Comparison of ENCODE assay signal across 1 cellular context in the genomic region with DNA sequence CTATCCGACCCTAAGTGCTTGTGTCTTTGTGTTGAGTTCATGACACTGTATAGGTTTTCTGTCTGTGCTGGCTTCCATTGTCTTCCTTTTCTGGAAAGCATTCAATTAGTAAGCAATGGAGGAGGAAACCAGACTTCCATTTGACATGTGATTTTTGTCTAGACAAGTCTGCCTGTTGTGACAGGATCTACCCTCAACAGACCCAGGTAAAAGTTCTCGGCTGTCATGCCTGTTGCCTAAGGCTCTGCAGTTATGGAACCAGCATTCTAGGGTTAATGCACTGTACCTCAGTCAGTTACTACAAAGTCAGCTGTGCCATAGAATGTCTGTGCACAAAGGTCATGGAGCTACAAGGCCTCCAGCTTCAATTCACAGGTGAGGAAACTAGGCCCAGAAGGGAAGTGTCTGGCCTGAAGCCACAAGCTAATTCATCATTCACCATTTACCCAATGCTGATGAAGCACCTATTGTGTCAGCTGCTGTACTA.
TF ChIP-seq lines count a peak whose summit lies in the region.

No MANE protein-coding gene starts in this region.

TF ChIP-seq in WTC11, 78 proteins besides CTCF, POLR2A, EP300 and RAD21 (continued from another document):
- TF ChIP-seq, protein P1, sequence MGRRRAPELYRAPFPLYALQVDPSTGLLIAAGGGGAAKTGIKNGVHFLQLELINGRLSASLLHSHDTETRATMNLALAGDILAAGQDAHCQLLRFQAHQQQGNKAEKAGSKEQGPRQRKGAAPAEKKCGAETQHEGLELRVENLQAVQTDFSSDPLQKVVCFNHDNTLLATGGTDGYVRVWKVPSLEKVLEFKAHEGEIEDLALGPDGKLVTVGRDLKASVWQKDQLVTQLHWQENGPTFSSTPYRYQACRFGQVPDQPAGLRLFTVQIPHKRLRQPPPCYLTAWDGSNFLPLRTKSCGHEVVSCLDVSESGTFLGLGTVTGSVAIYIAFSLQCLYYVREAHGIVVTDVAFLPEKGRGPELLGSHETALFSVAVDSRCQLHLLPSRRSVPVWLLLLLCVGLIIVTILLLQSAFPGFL (CRISPR knock-in tag; IDR thresholded peaks at IDR 0.05; ENCODE audit: borderline replicate concordance), result no peak
- no peak for TF ChIP-seq SOX15 (CRISPR knock-in tag; IDR thresholded peaks at IDR 0.05)
- TF ChIP-seq ZNF416 (CRISPR knock-in tag; IDR thresholded peaks at IDR 0.05), result no peak
- TF ChIP-seq OVOL2 (CRISPR knock-in tag; IDR thresholded peaks at IDR 0.05; ENCODE audit: borderline replicate concordance), result no peak
- TF ChIP-seq ZNF423 (CRISPR knock-in tag; IDR thresholded peaks at IDR 0.05), result no peak
- TF ChIP-seq MXD4 (CRISPR knock-in tag; IDR thresholded peaks at IDR 0.05; ENCODE audit: borderline replicate concordance), result no peak
- TF ChIP-seq PRRX2 (CRISPR knock-in tag; IDR thresholded peaks at IDR 0.05), result no peak
- TF ChIP-seq SP1 (CRISPR knock-in tag; conservative IDR thresholded peaks at IDR 0.05), result no peak
- TF ChIP-seq, protein P2, sequence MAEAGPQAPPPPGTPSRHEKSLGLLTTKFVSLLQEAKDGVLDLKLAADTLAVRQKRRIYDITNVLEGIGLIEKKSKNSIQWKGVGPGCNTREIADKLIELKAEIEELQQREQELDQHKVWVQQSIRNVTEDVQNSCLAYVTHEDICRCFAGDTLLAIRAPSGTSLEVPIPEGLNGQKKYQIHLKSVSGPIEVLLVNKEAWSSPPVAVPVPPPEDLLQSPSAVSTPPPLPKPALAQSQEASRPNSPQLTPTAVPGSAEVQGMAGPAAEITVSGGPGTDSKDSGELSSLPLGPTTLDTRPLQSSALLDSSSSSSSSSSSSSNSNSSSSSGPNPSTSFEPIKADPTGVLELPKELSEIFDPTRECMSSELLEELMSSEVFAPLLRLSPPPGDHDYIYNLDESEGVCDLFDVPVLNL (CRISPR knock-in tag; IDR thresholded peaks at IDR 0.05; ENCODE audit: borderline replicate concordance, low read depth), result no peak
- no peak for TF ChIP-seq MAX (CRISPR knock-in tag; IDR thresholded peaks at IDR 0.05)
- no peak for TF ChIP-seq EMX1 (CRISPR knock-in tag; IDR thresholded peaks at IDR 0.05)
- TF ChIP-seq, protein P3, sequence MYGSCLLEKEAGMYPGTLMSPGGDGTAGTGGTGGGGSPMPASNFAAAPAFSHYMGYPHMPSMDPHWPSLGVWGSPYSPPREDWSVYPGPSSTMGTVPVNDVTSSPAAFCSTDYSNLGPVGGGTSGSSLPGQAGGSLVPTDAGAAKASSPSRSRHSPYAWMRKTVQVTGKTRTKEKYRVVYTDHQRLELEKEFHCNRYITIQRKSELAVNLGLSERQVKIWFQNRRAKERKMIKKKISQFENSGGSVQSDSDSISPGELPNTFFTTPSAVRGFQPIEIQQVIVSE (CRISPR knock-in tag; IDR thresholded peaks at IDR 0.05; ENCODE audit: borderline replicate concordance), result no peak
- no peak for TF ChIP-seq USF2 (CRISPR knock-in tag; IDR thresholded peaks at IDR 0.05)
- no peak for TF ChIP-seq HMGA2 (CRISPR knock-in tag; IDR thresholded peaks at IDR 0.05)
- TF ChIP-seq NFATC4 (CRISPR knock-in tag; IDR thresholded peaks at IDR 0.05), result no peak
- TF ChIP-seq, protein P4, sequence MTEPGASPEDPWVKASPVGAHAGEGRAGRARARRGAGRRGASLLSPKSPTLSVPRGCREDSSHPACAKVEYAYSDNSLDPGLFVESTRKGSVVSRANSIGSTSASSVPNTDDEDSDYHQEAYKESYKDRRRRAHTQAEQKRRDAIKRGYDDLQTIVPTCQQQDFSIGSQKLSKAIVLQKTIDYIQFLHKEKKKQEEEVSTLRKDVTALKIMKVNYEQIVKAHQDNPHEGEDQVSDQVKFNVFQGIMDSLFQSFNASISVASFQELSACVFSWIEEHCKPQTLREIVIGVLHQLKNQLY (CRISPR knock-in tag; IDR thresholded peaks at IDR 0.05), result no peak
